ENCODE assay signal across 1 cellular context in genomic region chr18:30491815-30492551, GRCh38.
TF ChIP-seq lines count a peak whose summit lies in the region.

No MANE protein-coding gene starts in this region.

TF ChIP-seq in K562, 482 proteins besides CTCF, POLR2A, EP300 and RAD21 (continued from another document):
- TF ChIP-seq ZNF407 (IDR thresholded peaks at IDR 0.05; ENCODE audit: low read depth) (0 out of 2 replicates have a peak, but pooled peaks have one; percentile 21), SRSF3 (IDR thresholded peaks at IDR 0.05; ENCODE audit: insufficient read depth, low read length) (no peak), CREBBP (IDR thresholded peaks at IDR 0.05; ENCODE audit: low read depth, low read length) (no peak)
